8 cellular contexts compared by ENCODE assay signal in the genomic region with DNA sequence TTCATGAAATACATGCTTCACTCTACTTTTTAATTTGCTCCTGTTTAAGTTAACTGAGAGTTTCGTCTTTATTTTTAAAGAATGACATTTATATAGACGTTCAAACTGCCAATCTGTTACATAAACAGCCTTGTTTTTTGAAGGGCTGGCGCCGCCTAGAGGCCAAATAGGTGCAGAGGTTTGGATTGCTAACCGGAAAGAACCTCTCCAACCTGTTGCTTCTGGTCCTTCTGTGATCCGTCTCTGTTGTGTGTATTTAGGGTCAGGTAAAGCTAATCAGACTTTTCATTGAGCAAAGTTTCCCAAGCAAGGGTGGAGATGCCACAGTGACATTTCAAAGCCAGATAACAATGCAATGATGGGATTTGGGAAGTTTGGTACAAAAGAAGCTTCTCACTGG. TPM values are rescaled to one million over a fixed set of nuclear protein-coding genes. Genes with fewer than 3 reads are reported as not detected.
A peak's percentile ranks its signal among the peaks of the same experiment; 100 is the strongest.
DNase-seq lines count a peak whose midpoint lies in the region; ATAC-seq and TF ChIP-seq lines count a peak whose summit lies in the region.

No MANE protein-coding gene starts in this region.

- H4K20me1 ChIP-seq in KMS-11 (ENCODE audit: insufficient read depth), result no peaks in the 10 kb centered on the region

- H3K36me3 ChIP-seq in KMS-11 (ENCODE audit: insufficient read depth), result no peaks in the 10 kb centered on the region

- H3K9ac ChIP-seq in KMS-11, result no peak overlapping the region

- H2AFZ ChIP-seq in KMS-11 (ENCODE audit: low read depth), result peak overlapping the region; percentile 73

- no peaks in the 10 kb centered on the region for H3K79me2 ChIP-seq in KMS-11 (ENCODE audit: insufficient read depth, low read depth)

- no peaks in the 10 kb centered on the region for H3K4me1 ChIP-seq in KMS-11 (ENCODE audit: low read depth, poor library complexity, severe bottlenecking)

- H3K27ac ChIP-seq in KMS-11 (no peak overlapping the region), temporal lobe (ENCODE audit: low read depth, low read length) (peak overlapping the region; percentile 2)

- no peaks in the 10 kb centered on the region for H3K27me3 ChIP-seq in KMS-11 (ENCODE audit: insufficient read depth, low read depth)

- TF ChIP-seq CTCF in KMS-11 (conservative IDR thresholded peaks at IDR 0.05; ENCODE audit: low read depth, low read length), result peak; percentile 94
- peak in 1 of 3 donors; percentile 43 for TF ChIP-seq CTCF in omental fat pad (IDR thresholded peaks at IDR 0.05)

- DNase-seq in DMS153 (lab: John Stamatoyannopoulos, UW) (peak; percentile 47), RPMI7951 (ENCODE audit: low read depth) (peak; percentile 79), fibroblast of the conjunctiva (ENCODE audit: low read depth) (peak; percentile 62), omental fat pad (ENCODE audit: low spot score) (peak; percentile 91)
- DNase-seq in activated T-helper 1 cell treated with anti-CD3 and anti-CD28 coated beads, Interleukin-2, amount 50 U/mL, for 16 hours (ENCODE audit: low read depth in 1 of 2, low spot score in 1 of 2), result peak; percentile 61 to 62

- no peak overlapping the region for H3K4me3 ChIP-seq in KMS-11 (IDR thresholded peaks at IDR 0.05; ENCODE audit: insufficient read depth, low read depth, low read length)

- ATAC-seq in GM21529 (IDR thresholded peaks at IDR 0.05; ENCODE audit: unreplicated experiment), result peak; percentile 90
- peak; percentile 69 for ATAC-seq in omental fat pad (ENCODE audit: low FRiP score)

- no peak overlapping the region for H3K4me2 ChIP-seq in KMS-11

RNA-seq across cellular contexts. Expression of a gene that starts 39.5 kb away (rescaled TPM):
- total RNA-seq in RPMI7951 (2014; rRNA removed; shearing (Covaris generic)), result 7.6 and 10.3 TPM in 2 replicates
- 10 to 100 TPM; 26.9 to 90.8 (median 44.9) TPM for total RNA-seq in omental fat pad
- total RNA-seq in temporal lobe, result 54.6 TPM
